28 cellular contexts compared by ENCODE assay signal in the genomic region with DNA sequence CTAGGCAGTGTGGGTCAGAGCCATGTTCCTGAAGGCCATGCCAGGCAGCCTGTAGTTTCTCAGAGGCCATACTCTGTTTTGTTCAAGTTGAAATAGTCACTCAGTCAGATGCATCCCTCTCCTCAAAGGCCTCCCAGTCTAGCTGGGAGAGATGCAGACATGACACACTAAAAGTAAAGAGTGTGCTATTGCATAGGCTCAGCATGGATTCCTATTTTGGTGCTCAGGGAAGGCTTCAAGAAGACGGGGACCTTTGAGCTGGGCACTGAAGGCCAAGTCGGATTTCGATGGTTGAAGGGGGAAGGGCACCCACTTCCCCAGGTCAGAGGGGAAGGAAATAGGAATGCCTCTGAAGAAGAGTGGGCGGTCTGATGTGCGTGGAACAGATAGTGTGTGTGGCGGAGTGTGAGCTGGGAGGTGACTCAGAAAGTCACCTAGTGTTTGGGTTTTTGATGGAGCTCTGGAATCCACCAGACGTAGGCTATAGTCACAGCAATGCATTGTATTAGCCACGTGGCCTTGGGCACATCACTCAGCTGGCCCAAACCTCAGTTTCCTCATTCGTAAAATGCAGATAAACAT.
"Had no signal": no experiment of that assay in that cellular context is flagged by ENCODE, and none has a peak within 500 bp of the region (broad histone marks: within the 10 kb centered on the region; RNA-seq: fewer than 3 reads in every experiment).

No MANE protein-coding gene starts in this region.

- H3K4me3 Mint-ChIP-seq: activated CD4-positive, alpha-beta memory T cell treated with anti-CD3 and anti-CD28 coated beads, Interleukin-2, amount 10 ng/mL, durations not matched to agents 7 days and 5 days; activated CD4-positive, alpha-beta T cell treated with anti-CD3 and anti-CD28 coated beads, Interleukin-2, amount 10 ng/mL, durations not matched to agents 7 days and 5 days; activated naive CD8-positive, alpha-beta T cell treated with anti-CD3 and anti-CD28 coated beads, Interleukin-2, amount 10 ng/mL, durations not matched to agents 7 days and 5 days; brain had no signal

- H3K27ac ChIP-seq: ascending aorta, RWPE1, SJCRH30, VCaP had no signal

- H3K36me3 Mint-ChIP-seq: activated naive CD8-positive, alpha-beta T cell treated with anti-CD3 and anti-CD28 coated beads, Interleukin-2, amount 10 ng/mL, durations not matched to agents 7 days and 5 days; brain had no signal

- ATAC-seq: Panc1 had no signal

- H3K9me3 Mint-ChIP-seq: activated CD4-positive, alpha-beta memory T cell treated with anti-CD3 and anti-CD28 coated beads, Interleukin-2, amount 10 ng/mL, durations not matched to agents 7 days and 5 days; activated CD4-positive, alpha-beta T cell treated with anti-CD3 and anti-CD28 coated beads, Interleukin-2, amount 10 ng/mL, durations not matched to agents 7 days and 5 days; activated naive CD8-positive, alpha-beta T cell treated with anti-CD3 and anti-CD28 coated beads, Interleukin-2, amount 10 ng/mL, durations not matched to agents 7 days and 5 days; activated T-helper 2 cell treated with anti-CD3 and anti-CD28 coated beads, Interferon-gamma antibody, Interleukin-2, Interleukin-4, amounts not matched to agents 10 μg/mL and 5 μg/mL and 100 μg/mL, durations not matched to agents 14 hours and 24 hours and 36 hours; brain had no signal

- H3K27ac Mint-ChIP-seq: activated CD4-positive, alpha-beta memory T cell treated with anti-CD3 and anti-CD28 coated beads, Interleukin-2, amount 10 ng/mL, durations not matched to agents 7 days and 5 days; activated CD4-positive, alpha-beta T cell treated with anti-CD3 and anti-CD28 coated beads, Interleukin-2, amount 10 ng/mL, durations not matched to agents 7 days and 5 days; activated naive CD8-positive, alpha-beta T cell treated with anti-CD3 and anti-CD28 coated beads, Interleukin-2, amount 10 ng/mL, durations not matched to agents 7 days and 5 days; activated T-helper 2 cell treated with anti-CD3 and anti-CD28 coated beads, Interferon-gamma antibody, Interleukin-2, Interleukin-4, amounts not matched to agents 10 μg/mL and 5 μg/mL and 100 μg/mL, durations not matched to agents 14 hours and 24 hours and 36 hours had no signal

- DNase-seq: activated CD4-positive, alpha-beta memory T cell treated with anti-CD3 and anti-CD28 coated beads, Interleukin-2, amount 10 ng/mL, durations not matched to agents 7 days and 5 days; activated CD4-positive, alpha-beta T cell treated with anti-CD3 and anti-CD28 coated beads, Interleukin-2, amount 10 ng/mL, durations not matched to agents 7 days and 5 days; activated CD4-positive, CD25-positive, alpha-beta regulatory T cell; activated gamma-delta T cell treated with Interleukin-2 at 50 U/mL for 16 hours; activated naive CD4-positive, alpha-beta T cell treated with anti-CD3 and anti-CD28 coated beads, Interleukin-2, amount 50 U/mL, for 16 hours; activated naive CD8-positive, alpha-beta T cell treated with anti-CD3 and anti-CD28 coated beads, Interleukin-2, amount 10 ng/mL, durations not matched to agents 7 days and 5 days; activated T-cell treated with anti-CD3 and anti-CD28 coated beads for 4 hours; activated T-cell treated with anti-CD3 and anti-CD28 coated beads, Interleukin-2, amount 50 U/mL, for 48 hours; cerebellar nuclear complex; MG63; NCI-H1105; NCI-H1436; NCI-H187; NCI-H2081; NCI-H510A treated with DMSO at 0.1 percent for 48 hours; NCI-H69; NK-92 treated with Interleukin-12 subunit alpha and Interleukin-12 subunit beta, amount 100 ng/mL, for 24 hours; OCI-M1; Right ventricle myocardium superior; SJCRH30; SK-N-SH; T-helper 1 cell had no signal

- H3K4me1 Mint-ChIP-seq: activated naive CD8-positive, alpha-beta T cell treated with anti-CD3 and anti-CD28 coated beads, Interleukin-2, amount 10 ng/mL, durations not matched to agents 7 days and 5 days had no signal
